15 cellular contexts compared by ENCODE assay signal in the genomic region with DNA sequence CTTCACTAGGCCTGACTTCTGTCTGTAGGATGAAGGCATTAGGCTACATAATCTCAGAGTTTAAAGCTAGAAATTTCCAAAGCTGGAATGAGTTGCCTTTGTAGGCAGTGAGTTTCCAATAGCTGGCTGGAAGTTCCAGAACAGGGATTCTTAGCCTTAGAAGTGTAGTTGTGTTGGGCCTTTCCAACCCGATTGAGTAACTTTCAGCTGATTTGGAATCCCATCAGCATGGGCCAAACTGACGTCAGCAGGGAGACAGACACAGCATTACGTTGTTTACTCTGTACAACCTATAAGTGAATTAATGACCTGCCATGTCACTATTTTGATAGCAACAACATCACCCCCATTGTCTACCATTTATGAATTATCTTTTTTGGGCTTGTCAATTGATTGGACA. TPM values are rescaled to one million over a fixed set of nuclear protein-coding genes. Genes with fewer than 3 reads are reported as not detected.
DNase-seq lines count a peak whose midpoint lies in the region; ATAC-seq and TF ChIP-seq lines count a peak whose summit lies in the region.
"Had no signal": no experiment of that assay in that cellular context is flagged by ENCODE, and none has a peak within 500 bp of the region (broad histone marks: within the 10 kb centered on the region; RNA-seq: fewer than 3 reads in every experiment).

No MANE protein-coding gene starts in this region.

- intact Hi-C loops in psoas muscle (cut with DNase I), result no loop called here

- H3K4me1 Mint-ChIP-seq in glutamatergic neuron (ENCODE audit: low read depth, unreplicated experiment) (peaks cover 64% of the 10 kb centered on the region), type B pancreatic cell (ENCODE audit: unreplicated experiment) (peaks cover 48% of the 10 kb centered on the region)
- H3K4me1 Mint-ChIP-seq in activated naive CD4-positive, alpha-beta T cell treated with anti-CD3 and anti-CD28 coated beads, Interleukin-2, amount 10 ng/mL, durations not matched to agents 7 days and 5 days, result peaks cover 20% of the 10 kb centered on the region

- H3K4me3 ChIP-seq in psoas muscle, result no peak overlapping the region
- H3K4me3 ChIP-seq: K562 had no signal

- H3K36me3 ChIP-seq in psoas muscle (ENCODE audit: insufficient read depth in 1 of 2, low read depth in 1 of 2), result no peaks in the 10 kb centered on the region

- peak overlapping the region; percentile 63 for H3K27ac ChIP-seq in VCaP
- H3K27ac ChIP-seq in psoas muscle, result peak overlapping the region; percentile 13

- H3K9me3 Mint-ChIP-seq in glutamatergic neuron (ENCODE audit: unreplicated experiment) (peaks cover 9% of the 10 kb centered on the region), type B pancreatic cell (peaks cover 5% of the 10 kb centered on the region)
- H3K9me3 Mint-ChIP-seq in activated naive CD4-positive, alpha-beta T cell treated with anti-CD3 and anti-CD28 coated beads, Interleukin-2, amount 50 U/mL, for 72 hours, result peaks cover 0 to 5% of the 10 kb centered on the region in 2 donors
- H3K9me3 Mint-ChIP-seq in activated naive CD4-positive, alpha-beta T cell treated with anti-CD3 and anti-CD28 coated beads, Interleukin-2, amount 10 ng/mL, durations not matched to agents 7 days and 5 days, result no peaks in the 10 kb centered on the region

- no peaks in the 10 kb centered on the region for H3K27me3 ChIP-seq in psoas muscle (ENCODE audit: insufficient read depth in 3 of 3, low read length in 2 of 3)

- H3K4me3 Mint-ChIP-seq in glutamatergic neuron (ENCODE audit: unreplicated experiment) (no peak overlapping the region), type B pancreatic cell (no peak overlapping the region)
- H3K4me3 Mint-ChIP-seq in activated naive CD4-positive, alpha-beta T cell treated with anti-CD3 and anti-CD28 coated beads, Interleukin-2, amount 10 ng/mL, durations not matched to agents 7 days and 5 days, result no peak overlapping the region

- peak in 1 of 4 donors; percentile 21 for ATAC-seq in psoas muscle
- ATAC-seq in activated naive CD4-positive, alpha-beta T cell treated with anti-CD3 and anti-CD28 coated beads, Interleukin-2, amount 50 U/mL, for 72 hours, result no peak
- ATAC-seq: PC-3 had no signal

- H3K36me3 Mint-ChIP-seq in glutamatergic neuron (ENCODE audit: unreplicated experiment) (no peaks in the 10 kb centered on the region), type B pancreatic cell (peaks cover 28% of the 10 kb centered on the region)
- no peaks in the 10 kb centered on the region for H3K36me3 Mint-ChIP-seq in activated naive CD4-positive, alpha-beta T cell treated with anti-CD3 and anti-CD28 coated beads, Interleukin-2, amount 50 U/mL, for 72 hours
- peaks cover 3% of the 10 kb centered on the region for H3K36me3 Mint-ChIP-seq in activated naive CD4-positive, alpha-beta T cell treated with anti-CD3 and anti-CD28 coated beads, Interleukin-2, amount 10 ng/mL, durations not matched to agents 7 days and 5 days

- 71 to 93% (median 72%) methylated on average over 3 of the region's 3 CpGs for WGBS in psoas muscle, 3 donors

- peaks cover 19% of the 10 kb centered on the region for H3K4me1 ChIP-seq in psoas muscle

- H3K27me3 Mint-ChIP-seq in glutamatergic neuron (ENCODE audit: unreplicated experiment) (peaks cover 8% of the 10 kb centered on the region), type B pancreatic cell (no peaks in the 10 kb centered on the region)
- H3K27me3 Mint-ChIP-seq in activated naive CD4-positive, alpha-beta T cell treated with anti-CD3 and anti-CD28 coated beads, Interleukin-2, amount 10 ng/mL, durations not matched to agents 7 days and 5 days, result peaks cover 82% of the 10 kb centered on the region

- CTCF ChIA-PET in activated naive CD4-positive, alpha-beta T cell treated with anti-CD3 and anti-CD28 coated beads, Interleukin-2, amount 10 ng/mL, durations not matched to agents 7 days and 5 days (lab: Charles Lee), result no interaction called here

- H3K27ac Mint-ChIP-seq in glutamatergic neuron (ENCODE audit: unreplicated experiment) (peak overlapping the region; percentile 25), type B pancreatic cell (peak overlapping the region; percentile 20)
- H3K27ac Mint-ChIP-seq in activated naive CD4-positive, alpha-beta T cell treated with anti-CD3 and anti-CD28 coated beads, Interleukin-2, amount 50 U/mL, for 72 hours, result no peak overlapping the region
- H3K27ac Mint-ChIP-seq in activated naive CD4-positive, alpha-beta T cell treated with anti-CD3 and anti-CD28 coated beads, Interleukin-2, amount 10 ng/mL, durations not matched to agents 7 days and 5 days, result no peak overlapping the region
- H3K27ac Mint-ChIP-seq: CD14-positive monocyte had no signal

- H3K9me3 ChIP-seq in psoas muscle, result no peaks in the 10 kb centered on the region

- TF ChIP-seq CTCF in VCaP (conservative IDR thresholded peaks at IDR 0.05) (no peak), glutamatergic neuron (IDR thresholded peaks at IDR 0.05; ENCODE audit: partially characterized antibody, unreplicated experiment) (no peak), psoas muscle (IDR thresholded peaks at IDR 0.05) (no peak), type B pancreatic cell (conservative IDR thresholded peaks at IDR 0.05) (no peak)

- DNase-seq in glutamatergic neuron, result no peak
- peak; percentile 33 to 67 for DNase-seq in psoas muscle
- no peak for DNase-seq in type B pancreatic cell (ENCODE audit: extremely low spot score, unreplicated experiment)
- no peak for DNase-seq in DMS 273 treated with DMSO at 0.1 percent for 48 hours (lab: John Stamatoyannopoulos, UW)
- no peak for DNase-seq in activated naive CD4-positive, alpha-beta T cell treated with anti-CD3 and anti-CD28 coated beads, Interleukin-2, amount 50 U/mL, for 72 hours (ENCODE audit: low spot score in 2 of 2)
- DNase-seq in activated naive CD4-positive, alpha-beta T cell treated with anti-CD3 and anti-CD28 coated beads, Interleukin-2, amount 10 ng/mL, durations not matched to agents 7 days and 5 days, result no peak
- DNase-seq: EL, H7, NCI-H1417, NCI-H187 treated with DMSO at 0.1 percent for 48 hours, NCI-H446, PC-3 had no signal

RNA-seq across cellular contexts. Expression of a gene that starts 56.9 kb away (rescaled TPM):
- total RNA-seq in glutamatergic neuron (ENCODE audit: unreplicated experiment), result 83.3 TPM
- 10 to 100 TPM; 10.5 to 21.0 (median 20.2) TPM for total RNA-seq in psoas muscle
- 1 to 10 TPM in 2 of 3 donors, under 1 TPM in 1; 0.61 to 4.8 (median 2.5) TPM for polyA plus RNA-seq in psoas muscle
- 17.3 and 62.7 TPM in 2 replicates for total RNA-seq in type B pancreatic cell (ENCODE audit: low replicate concordance)
- 1 to 10 TPM; 1.2 to 2.7 TPM for total RNA-seq in activated naive CD4-positive, alpha-beta T cell treated with anti-CD3 and anti-CD28 coated beads, Interleukin-2, amount 50 U/mL, for 72 hours

Comparison
In these comparisons a context has a peak if more than half of its experiments do, and no peak if none do; other contexts are left out.
1. DNase-seq: peak in psoas muscle (2 of 2); none in glutamatergic neuron (single experiment), type B pancreatic cell (single experiment), DMS 273 treated with DMSO at 0.1 percent for 48 hours (single experiment), activated naive CD4-positive, alpha-beta T cell treated with anti-CD3 and anti-CD28 coated beads, Interleukin-2, amount 50 U/mL, for 72 hours (0 of 2) and activated naive CD4-positive, alpha-beta T cell treated with anti-CD3 and anti-CD28 coated beads, Interleukin-2, amount 10 ng/mL, durations not matched to agents 7 days and 5 days (single experiment).
2. H3K27ac Mint-ChIP-seq: peak in glutamatergic neuron (single experiment) and type B pancreatic cell (single experiment); none in activated naive CD4-positive, alpha-beta T cell treated with anti-CD3 and anti-CD28 coated beads, Interleukin-2, amount 50 U/mL, for 72 hours (0 of 2) and activated naive CD4-positive, alpha-beta T cell treated with anti-CD3 and anti-CD28 coated beads, Interleukin-2, amount 10 ng/mL, durations not matched to agents 7 days and 5 days (single experiment).